Comparison of ENCODE assay signal across 1 cellular context in genomic region chr9:133355881-133356357, GRCh38.
TF ChIP-seq lines count a peak whose summit lies in the region.

No MANE protein-coding gene starts in this region.

TF ChIP-seq in IMR-90, 13 proteins besides CTCF, POLR2A, EP300 and RAD21 (continued from another document):
- TF ChIP-seq, protein P1, sequence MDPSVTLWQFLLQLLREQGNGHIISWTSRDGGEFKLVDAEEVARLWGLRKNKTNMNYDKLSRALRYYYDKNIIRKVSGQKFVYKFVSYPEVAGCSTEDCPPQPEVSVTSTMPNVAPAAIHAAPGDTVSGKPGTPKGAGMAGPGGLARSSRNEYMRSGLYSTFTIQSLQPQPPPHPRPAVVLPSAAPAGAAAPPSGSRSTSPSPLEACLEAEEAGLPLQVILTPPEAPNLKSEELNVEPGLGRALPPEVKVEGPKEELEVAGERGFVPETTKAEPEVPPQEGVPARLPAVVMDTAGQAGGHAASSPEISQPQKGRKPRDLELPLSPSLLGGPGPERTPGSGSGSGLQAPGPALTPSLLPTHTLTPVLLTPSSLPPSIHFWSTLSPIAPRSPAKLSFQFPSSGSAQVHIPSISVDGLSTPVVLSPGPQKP (IDR thresholded peaks at IDR 0.05; ENCODE audit: borderline replicate concordance, low read depth, low read length) = no peak
- TF ChIP-seq CEBPB (IDR thresholded peaks at IDR 0.05; ENCODE audit: low read depth, low read length) (no peak), BHLHE40 (IDR thresholded peaks at IDR 0.05; ENCODE audit: low read depth, low read length) (no peak)
- TF ChIP-seq, protein P2, sequence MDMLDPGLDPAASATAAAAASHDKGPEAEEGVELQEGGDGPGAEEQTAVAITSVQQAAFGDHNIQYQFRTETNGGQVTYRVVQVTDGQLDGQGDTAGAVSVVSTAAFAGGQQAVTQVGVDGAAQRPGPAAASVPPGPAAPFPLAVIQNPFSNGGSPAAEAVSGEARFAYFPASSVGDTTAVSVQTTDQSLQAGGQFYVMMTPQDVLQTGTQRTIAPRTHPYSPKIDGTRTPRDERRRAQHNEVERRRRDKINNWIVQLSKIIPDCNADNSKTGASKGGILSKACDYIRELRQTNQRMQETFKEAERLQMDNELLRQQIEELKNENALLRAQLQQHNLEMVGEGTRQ (IDR thresholded peaks at IDR 0.05; ENCODE audit: low read depth, low read length) = no peak
